In the genomic region with DNA sequence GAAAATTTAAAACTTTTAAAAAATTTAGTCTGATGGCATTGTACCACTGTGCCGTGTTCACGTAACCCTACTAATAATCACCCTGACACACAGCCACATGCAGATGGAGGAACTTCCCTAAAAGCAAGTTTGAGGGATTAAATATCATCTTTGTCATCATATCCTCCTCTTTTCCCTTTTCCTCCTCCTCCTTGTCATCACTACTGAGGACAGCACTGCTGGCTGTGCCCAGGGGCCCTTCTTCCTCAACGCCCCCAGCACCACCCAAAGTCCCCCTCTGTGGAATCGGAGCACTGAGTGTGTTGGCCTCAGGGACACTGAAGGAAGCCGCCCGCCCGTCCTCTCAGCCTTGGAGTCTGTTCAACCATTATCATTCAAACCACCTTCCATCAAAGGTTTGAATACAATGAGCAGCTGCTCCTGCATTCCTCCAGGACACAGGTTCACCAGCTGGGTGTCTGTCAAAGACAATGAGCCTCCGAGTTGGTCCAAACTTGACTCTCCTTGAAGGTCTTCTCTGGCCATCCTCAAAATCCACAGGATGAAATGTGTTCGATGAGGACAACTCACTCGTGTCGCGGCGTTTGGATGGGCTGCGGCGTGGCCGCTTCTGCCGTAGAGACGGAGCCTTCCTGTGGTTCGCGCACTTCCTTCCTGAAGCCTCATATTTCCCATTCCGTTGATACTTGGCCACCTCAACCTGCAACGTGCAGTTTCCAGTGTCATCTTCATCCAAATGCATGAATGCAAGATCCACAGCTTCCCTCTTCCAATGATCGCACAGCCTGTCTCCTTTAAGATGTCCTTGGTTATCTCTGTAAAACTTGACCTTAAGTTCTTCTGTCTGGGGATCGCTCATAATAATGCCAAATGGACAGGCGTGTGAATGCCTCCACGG, we compare ENCODE assay signal across 8 cellular contexts. TPM values are rescaled to one million over a fixed set of nuclear protein-coding genes. Genes with fewer than 3 reads are reported as not detected.
DNase-seq lines count a peak whose midpoint lies in the region; ATAC-seq, FAIRE-seq and TF ChIP-seq lines count a peak whose summit lies in the region.

No MANE protein-coding gene starts in this region.

- peak overlapping the region; percentile 97 for H3K27ac Mint-ChIP-seq in T-helper 1 cell treated with Interleukin-12 subunit alpha and Interleukin-12 subunit beta and Interleukin-4 antibody, amounts not matched to agents 30 μg/mL and 1 μg/mL, for 36 hours
- H3K27ac Mint-ChIP-seq in naive thymus-derived CD8-positive, alpha-beta T cell = peak overlapping the region; percentile 14 to 91 (median 83)

- H3K36me3 Mint-ChIP-seq in T-helper 1 cell treated with Interleukin-12 subunit alpha and Interleukin-12 subunit beta and Interleukin-4 antibody, amounts not matched to agents 30 μg/mL and 1 μg/mL, for 36 hours (ENCODE audit: low read depth) = peaks cover 30% of the 10 kb centered on the region
- peaks cover 0 to 13% (median 11%) of the 10 kb centered on the region in 3 donors for H3K36me3 Mint-ChIP-seq in naive thymus-derived CD8-positive, alpha-beta T cell

- peak overlapping the region; percentile 79 for H3K4me3 ChIP-seq in AG10803 (ENCODE audit: low read length)

- TF ChIP-seq CTCF in AG10803 (conservative IDR thresholded peaks at IDR 0.05; ENCODE audit: low read length) = no peak

- POLR2A ChIA-PET in naive thymus-derived CD8-positive, alpha-beta T cell (lab: Charles Lee) = interaction anchor here (1.2 to 5.4 kb wide), 4 partner anchors 15 to 33 kb away, joined by 3 to 53 read pairs (median 12); partner anchors contain the start of gene NQO2

- H3K27me3 Mint-ChIP-seq in T-helper 1 cell treated with Interleukin-12 subunit alpha and Interleukin-12 subunit beta and Interleukin-4 antibody, amounts not matched to agents 30 μg/mL and 1 μg/mL, for 36 hours (ENCODE audit: low read depth) = no peaks in the 10 kb centered on the region
- H3K27me3 Mint-ChIP-seq in naive thymus-derived CD8-positive, alpha-beta T cell = no peaks in the 10 kb centered on the region

- peak; percentile 26 for DNase-seq in AG10803 (ENCODE audit: low read depth)
- DNase-seq in naive thymus-derived CD8-positive, alpha-beta T cell = peak in 2 of 10 donors; percentile 12 to 21
- DNase-seq in ecto neural progenitor cell (ENCODE audit: low spot score) = no peak
- DNase-seq in frontal cortex (ENCODE audit: low spot score in 2 of 2) = no peak

- FAIRE-seq in frontal cortex (lab: Jason Lieb, UNC) = no peak

- H3K4me3 Mint-ChIP-seq in T-helper 1 cell treated with Interleukin-12 subunit alpha and Interleukin-12 subunit beta and Interleukin-4 antibody, amounts not matched to agents 30 μg/mL and 1 μg/mL, for 36 hours = peak overlapping the region; percentile 93
- H3K4me3 Mint-ChIP-seq in naive thymus-derived CD8-positive, alpha-beta T cell = peak overlapping the region; percentile 78 to 97 (median 90)

- H3K9me3 Mint-ChIP-seq in T-helper 1 cell treated with Interleukin-12 subunit alpha and Interleukin-12 subunit beta and Interleukin-4 antibody, amounts not matched to agents 30 μg/mL and 1 μg/mL, for 36 hours = no peaks in the 10 kb centered on the region
- no peaks in the 10 kb centered on the region for H3K9me3 Mint-ChIP-seq in naive thymus-derived CD8-positive, alpha-beta T cell

- H3K4me1 Mint-ChIP-seq in T-helper 1 cell treated with Interleukin-12 subunit alpha and Interleukin-12 subunit beta and Interleukin-4 antibody, amounts not matched to agents 30 μg/mL and 1 μg/mL, for 36 hours (ENCODE audit: low read depth) = peaks cover 45% of the 10 kb centered on the region
- peaks cover 23 to 48% (median 46%) of the 10 kb centered on the region in 4 donors for H3K4me1 Mint-ChIP-seq in naive thymus-derived CD8-positive, alpha-beta T cell

- peak overlapping the region; percentile 83 for H3K27ac ChIP-seq in cingulate gyrus (ENCODE audit: low read depth, low read length)

- ATAC-seq in GM21825 (IDR thresholded peaks at IDR 0.05; ENCODE audit: unreplicated experiment) (peak; percentile 10), HG02623 (IDR thresholded peaks at IDR 0.05; ENCODE audit: unreplicated experiment) (no peak)
- ATAC-seq in naive thymus-derived CD8-positive, alpha-beta T cell = peak in 1 of 2 donors; percentile 24

RNA-seq across cellular contexts. Expression of gene NQO2, which starts 23.3 kb away (rescaled TPM):
- total RNA-seq in naive thymus-derived CD8-positive, alpha-beta T cell = 10 to 100 TPM; 21.0 to 21.4 TPM
- polyA plus RNA-seq in naive thymus-derived CD8-positive, alpha-beta T cell = 10 to 100 TPM; 37.9 to 48.1 (median 39.0) TPM
- total RNA-seq in frontal cortex = 6.1 TPM

RNA-seq across cellular contexts. Expression of gene RIPK1, which starts 45.3 kb away (rescaled TPM):
- total RNA-seq in naive thymus-derived CD8-positive, alpha-beta T cell = 10 to 100 TPM; 31.0 to 35.3 TPM
- 10 to 100 TPM in 2 of 3 donors, 1 to 10 TPM in 1; 9.5 to 17.5 (median 11.2) TPM for polyA plus RNA-seq in naive thymus-derived CD8-positive, alpha-beta T cell
- 7.3 TPM for total RNA-seq in frontal cortex

RNA-seq across cellular contexts. Expression of gene SERPINB6, which starts 51.6 kb away (rescaled TPM):
- 100 to 1,000 TPM; 125 to 134 TPM for total RNA-seq in naive thymus-derived CD8-positive, alpha-beta T cell
- polyA plus RNA-seq in naive thymus-derived CD8-positive, alpha-beta T cell = 100 to 1,000 TPM; 128 to 152 (median 141) TPM
- total RNA-seq in frontal cortex = 14.3 TPM
